22 cellular contexts compared by ENCODE assay signal in the genomic region with DNA sequence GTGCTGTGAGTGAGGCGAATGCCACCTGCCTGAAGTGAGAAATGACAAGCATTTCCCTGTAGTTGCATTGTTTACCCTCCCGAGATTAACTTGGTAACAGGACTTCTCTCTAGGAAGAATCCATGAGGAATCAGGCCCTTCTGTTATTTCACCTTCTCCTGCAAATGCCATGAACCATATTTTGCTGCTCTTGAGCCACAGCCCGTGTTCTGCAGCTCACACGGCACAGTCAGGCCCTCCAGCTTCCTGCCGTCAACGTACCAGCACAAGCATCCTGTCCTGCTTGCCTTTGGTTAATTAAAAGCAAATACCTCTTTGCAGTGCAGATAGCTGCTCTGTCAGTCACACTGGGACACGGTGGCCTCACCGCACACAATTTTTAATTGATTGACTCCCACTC.
DNase-seq lines count a peak whose midpoint lies in the region; ATAC-seq and TF ChIP-seq lines count a peak whose summit lies in the region.
"Had no signal": no experiment of that assay in that cellular context is flagged by ENCODE, and none has a peak within 500 bp of the region (broad histone marks: within the 10 kb centered on the region; RNA-seq: fewer than 3 reads in every experiment).

No MANE protein-coding gene starts in this region.

- no peak overlapping the region for H3K27ac ChIP-seq in CD4-positive, alpha-beta T cell (ENCODE audit: low read depth, low read length)
- H3K27ac ChIP-seq: 22Rv1, breast epithelium, coronary artery, heart right ventricle, HL-60, SK-N-MC, upper lobe of right lung had no signal

- ATAC-seq in CD4-positive, alpha-beta T cell (ENCODE audit: poor library complexity): no peak
- peak; percentile 39 for ATAC-seq in activated CD8-positive, alpha-beta T cell treated with anti-CD3 and anti-CD28 coated beads for 36 hours
- ATAC-seq in natural killer cell treated with Interleukin-12 subunit alpha and Interleukin-12 subunit beta and Interleukin-15 and Interleukin-18, amount 100 ng/mL, for 72 hours: no peak
- no peak for ATAC-seq in HG03439 (IDR thresholded peaks at IDR 0.05; ENCODE audit: unreplicated experiment)
- no peak for ATAC-seq in GM18517 (IDR thresholded peaks at IDR 0.05; ENCODE audit: unreplicated experiment)
- no peak for ATAC-seq in SK-N-SH treated with all-trans-retinoic acid at 6 μM for 48 hours
- ATAC-seq: activated T-helper 17 cell treated with anti-CD3 and anti-CD28 coated beads, Interleukin-2, amount 50 U/mL, for 72 hours; upper lobe of right lung had no signal

- H3K27ac Mint-ChIP-seq in CD4-positive, alpha-beta T cell: peak overlapping the region; percentile 5
- no peak overlapping the region for H3K27ac Mint-ChIP-seq in activated CD8-positive, alpha-beta T cell treated with anti-CD3 and anti-CD28 coated beads for 36 hours
- no peak overlapping the region for H3K27ac Mint-ChIP-seq in natural killer cell treated with Interleukin-12 subunit alpha and Interleukin-12 subunit beta and Interleukin-15 and Interleukin-18, amount 100 ng/mL, for 72 hours
- H3K27ac Mint-ChIP-seq: activated T-helper 17 cell treated with anti-CD3 and anti-CD28 coated beads, Interleukin-2, amount 50 U/mL, for 72 hours had no signal

- peaks cover 21% of the 10 kb centered on the region for H3K4me1 Mint-ChIP-seq in CD4-positive, alpha-beta T cell (ENCODE audit: low read depth)
- peaks cover 8% of the 10 kb centered on the region for H3K4me1 Mint-ChIP-seq in activated CD8-positive, alpha-beta T cell treated with anti-CD3 and anti-CD28 coated beads for 36 hours (ENCODE audit: low read depth)
- H3K4me1 Mint-ChIP-seq in natural killer cell treated with Interleukin-12 subunit alpha and Interleukin-12 subunit beta and Interleukin-15 and Interleukin-18, amount 100 ng/mL, for 72 hours (ENCODE audit: low read depth in 2 of 2): peaks cover 5 to 6% of the 10 kb centered on the region in 2 donors

- no peaks in the 10 kb centered on the region for H3K36me3 Mint-ChIP-seq in CD4-positive, alpha-beta T cell (ENCODE audit: low read depth)
- H3K36me3 Mint-ChIP-seq in activated CD8-positive, alpha-beta T cell treated with anti-CD3 and anti-CD28 coated beads for 36 hours (ENCODE audit: low read depth): no peaks in the 10 kb centered on the region
- no peaks in the 10 kb centered on the region for H3K36me3 Mint-ChIP-seq in natural killer cell treated with Interleukin-12 subunit alpha and Interleukin-12 subunit beta and Interleukin-15 and Interleukin-18, amount 100 ng/mL, for 72 hours

- no peaks in the 10 kb centered on the region for H3K9me3 Mint-ChIP-seq in CD4-positive, alpha-beta T cell
- H3K9me3 Mint-ChIP-seq in activated CD8-positive, alpha-beta T cell treated with anti-CD3 and anti-CD28 coated beads for 36 hours: no peaks in the 10 kb centered on the region
- no peaks in the 10 kb centered on the region for H3K9me3 Mint-ChIP-seq in natural killer cell treated with Interleukin-12 subunit alpha and Interleukin-12 subunit beta and Interleukin-15 and Interleukin-18, amount 100 ng/mL, for 72 hours
- H3K9me3 Mint-ChIP-seq: activated T-helper 17 cell treated with anti-CD3 and anti-CD28 coated beads, Interleukin-2, amount 50 U/mL, for 72 hours had no signal

- no peaks in the 10 kb centered on the region for H3K27me3 ChIP-seq in CD4-positive, alpha-beta T cell (ENCODE audit: control insufficient read depth, insufficient read depth, low read length)
- H3K27me3 ChIP-seq: breast epithelium, heart right ventricle, upper lobe of right lung had no signal

- no peak for TF ChIP-seq CTCF in CD4-positive, alpha-beta T cell (IDR thresholded peaks at IDR 0.05)
- TF ChIP-seq CTCF in activated CD8-positive, alpha-beta T cell treated with anti-CD3 and anti-CD28 coated beads for 36 hours (IDR thresholded peaks at IDR 0.05): no peak

- POLR2A ChIA-PET in CD4-positive, alpha-beta T cell (lab: Charles Lee): no interaction called here
- POLR2A ChIA-PET in activated CD8-positive, alpha-beta T cell treated with anti-CD3 and anti-CD28 coated beads for 36 hours (lab: Charles Lee): no interaction called here

- intact Hi-C loops in CD4-positive, alpha-beta T cell (cut with DNase I, micrococcal nuclease): no loop called here
- intact Hi-C loops in activated CD8-positive, alpha-beta T cell treated with anti-CD3 and anti-CD28 coated beads for 36 hours (cut with micrococcal nuclease): no loop called here

- H3K27me3 Mint-ChIP-seq in CD4-positive, alpha-beta T cell: no peaks in the 10 kb centered on the region
- H3K27me3 Mint-ChIP-seq in activated CD8-positive, alpha-beta T cell treated with anti-CD3 and anti-CD28 coated beads for 36 hours: peaks cover 12% of the 10 kb centered on the region
- H3K27me3 Mint-ChIP-seq in natural killer cell treated with Interleukin-12 subunit alpha and Interleukin-12 subunit beta and Interleukin-15 and Interleukin-18, amount 100 ng/mL, for 72 hours: peaks cover 0 to 5% of the 10 kb centered on the region in 2 donors
- H3K27me3 Mint-ChIP-seq: activated T-helper 17 cell treated with anti-CD3 and anti-CD28 coated beads, Interleukin-2, amount 50 U/mL, for 72 hours had no signal

- CTCF ChIA-PET in CD4-positive, alpha-beta T cell (lab: Charles Lee): no interaction called here
- CTCF ChIA-PET in activated CD8-positive, alpha-beta T cell treated with anti-CD3 and anti-CD28 coated beads for 36 hours (lab: Charles Lee): no interaction called here

- H3K9me3 ChIP-seq in CD4-positive, alpha-beta T cell (ENCODE audit: control insufficient read depth, low read length): no peaks in the 10 kb centered on the region
- H3K9me3 ChIP-seq: breast epithelium, Caco-2, heart right ventricle, upper lobe of right lung had no signal

- peak; percentile 22 for DNase-seq in DMS53 (lab: John Stamatoyannopoulos, UW)
- DNase-seq in DMS53 treated with DMSO at 0.1 percent for 48 hours (lab: John Stamatoyannopoulos, UW; ENCODE audit: unreplicated experiment): no peak
- DNase-seq in CD4-positive, alpha-beta T cell: peak in 3 of 10 experiments; percentile 12 to 19 (median 14)
- DNase-seq in activated CD8-positive, alpha-beta T cell treated with anti-CD3 and anti-CD28 coated beads for 36 hours: no peak
- peak; percentile 47 for DNase-seq in natural killer cell treated with Interleukin-12 subunit alpha and Interleukin-12 subunit beta and Interleukin-15 and Interleukin-18, amount 100 ng/mL, for 72 hours (ENCODE audit: low spot score)
- DNase-seq: activated CD4-positive, CD25-positive, alpha-beta regulatory T cell treated with anti-CD3 and anti-CD28 coated beads, Interleukin-2, amount 50 U/mL, for 72 hours; Caco-2; heart right ventricle; NCI-H345; nucleus accumbens; stimulated activated CD4-positive, alpha-beta T cell treated with anti-CD3 and anti-CD28 coated beads, Interleukin-12 subunit alpha, Interleukin-12 subunit beta, amount 100 ng/mL, for 4 hours; T-helper 9 cell; upper lobe of right lung had no signal

- H3K4me3 Mint-ChIP-seq in CD4-positive, alpha-beta T cell: no peak overlapping the region
- H3K4me3 Mint-ChIP-seq in activated CD8-positive, alpha-beta T cell treated with anti-CD3 and anti-CD28 coated beads for 36 hours: no peak overlapping the region
- no peak overlapping the region for H3K4me3 Mint-ChIP-seq in natural killer cell treated with Interleukin-12 subunit alpha and Interleukin-12 subunit beta and Interleukin-15 and Interleukin-18, amount 100 ng/mL, for 72 hours
- H3K4me3 Mint-ChIP-seq: activated T-helper 17 cell treated with anti-CD3 and anti-CD28 coated beads, Interleukin-2, amount 50 U/mL, for 72 hours had no signal

TF ChIP-seq in SK-N-SH treated with all-trans-retinoic acid at 6 μM for 48 hours, 23 proteins besides CTCF, POLR2A, EP300 and RAD21 (continues in another document):
- no peak for TF ChIP-seq TOX (CRISPR knock-in tag; IDR thresholded peaks at IDR 0.05; ENCODE audit: borderline replicate concordance)
- TF ChIP-seq TCF4 (CRISPR knock-in tag; IDR thresholded peaks at IDR 0.05; ENCODE audit: borderline replicate concordance): no peak
- no peak for TF ChIP-seq ESRRG (CRISPR knock-in tag; IDR thresholded peaks at IDR 0.05)
- no peak for TF ChIP-seq OSR1 (CRISPR knock-in tag; IDR thresholded peaks at IDR 0.05)
- no peak for TF ChIP-seq ZNF70 (CRISPR knock-in tag; IDR thresholded peaks at IDR 0.05)
- TF ChIP-seq ARNTL (CRISPR knock-in tag; IDR thresholded peaks at IDR 0.05; ENCODE audit: borderline replicate concordance, low read depth): no peak
- TF ChIP-seq, protein P1, sequence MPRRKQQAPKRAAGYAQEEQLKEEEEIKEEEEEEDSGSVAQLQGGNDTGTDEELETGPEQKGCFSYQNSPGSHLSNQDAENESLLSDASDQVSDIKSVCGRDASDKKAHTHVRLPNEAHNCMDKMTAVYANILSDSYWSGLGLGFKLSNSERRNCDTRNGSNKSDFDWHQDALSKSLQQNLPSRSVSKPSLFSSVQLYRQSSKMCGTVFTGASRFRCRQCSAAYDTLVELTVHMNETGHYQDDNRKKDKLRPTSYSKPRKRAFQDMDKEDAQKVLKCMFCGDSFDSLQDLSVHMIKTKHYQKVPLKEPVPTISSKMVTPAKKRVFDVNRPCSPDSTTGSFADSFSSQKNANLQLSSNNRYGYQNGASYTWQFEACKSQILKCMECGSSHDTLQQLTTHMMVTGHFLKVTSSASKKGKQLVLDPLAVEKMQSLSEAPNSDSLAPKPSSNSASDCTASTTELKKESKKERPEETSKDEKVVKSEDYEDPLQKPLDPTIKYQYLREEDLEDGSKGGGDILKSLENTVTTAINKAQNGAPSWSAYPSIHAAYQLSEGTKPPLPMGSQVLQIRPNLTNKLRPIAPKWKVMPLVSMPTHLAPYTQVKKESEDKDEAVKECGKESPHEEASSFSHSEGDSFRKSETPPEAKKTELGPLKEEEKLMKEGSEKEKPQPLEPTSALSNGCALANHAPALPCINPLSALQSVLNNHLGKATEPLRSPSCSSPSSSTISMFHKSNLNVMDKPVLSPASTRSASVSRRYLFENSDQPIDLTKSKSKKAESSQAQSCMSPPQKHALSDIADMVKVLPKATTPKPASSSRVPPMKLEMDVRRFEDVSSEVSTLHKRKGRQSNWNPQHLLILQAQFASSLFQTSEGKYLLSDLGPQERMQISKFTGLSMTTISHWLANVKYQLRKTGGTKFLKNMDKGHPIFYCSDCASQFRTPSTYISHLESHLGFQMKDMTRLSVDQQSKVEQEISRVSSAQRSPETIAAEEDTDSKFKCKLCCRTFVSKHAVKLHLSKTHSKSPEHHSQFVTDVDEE (CRISPR knock-in tag; IDR thresholded peaks at IDR 0.05): no peak
- TF ChIP-seq ZNF565 (CRISPR knock-in tag; conservative IDR thresholded peaks at IDR 0.05; ENCODE audit: low read depth): no peak
- no peak for TF ChIP-seq ZFP30 (CRISPR knock-in tag; IDR thresholded peaks at IDR 0.05)

Comparison
In these comparisons a context has a peak if more than half of its experiments do, and no peak if none do; other contexts are left out.
1. DNase-seq: peak in DMS53 (single experiment) and natural killer cell treated with Interleukin-12 subunit alpha and Interleukin-12 subunit beta and Interleukin-15 and Interleukin-18, amount 100 ng/mL, for 72 hours (single experiment); none in DMS53 treated with DMSO at 0.1 percent for 48 hours (single experiment) and activated CD8-positive, alpha-beta T cell treated with anti-CD3 and anti-CD28 coated beads for 36 hours (single experiment).